18 cellular contexts compared by ENCODE assay signal in the genomic region with DNA sequence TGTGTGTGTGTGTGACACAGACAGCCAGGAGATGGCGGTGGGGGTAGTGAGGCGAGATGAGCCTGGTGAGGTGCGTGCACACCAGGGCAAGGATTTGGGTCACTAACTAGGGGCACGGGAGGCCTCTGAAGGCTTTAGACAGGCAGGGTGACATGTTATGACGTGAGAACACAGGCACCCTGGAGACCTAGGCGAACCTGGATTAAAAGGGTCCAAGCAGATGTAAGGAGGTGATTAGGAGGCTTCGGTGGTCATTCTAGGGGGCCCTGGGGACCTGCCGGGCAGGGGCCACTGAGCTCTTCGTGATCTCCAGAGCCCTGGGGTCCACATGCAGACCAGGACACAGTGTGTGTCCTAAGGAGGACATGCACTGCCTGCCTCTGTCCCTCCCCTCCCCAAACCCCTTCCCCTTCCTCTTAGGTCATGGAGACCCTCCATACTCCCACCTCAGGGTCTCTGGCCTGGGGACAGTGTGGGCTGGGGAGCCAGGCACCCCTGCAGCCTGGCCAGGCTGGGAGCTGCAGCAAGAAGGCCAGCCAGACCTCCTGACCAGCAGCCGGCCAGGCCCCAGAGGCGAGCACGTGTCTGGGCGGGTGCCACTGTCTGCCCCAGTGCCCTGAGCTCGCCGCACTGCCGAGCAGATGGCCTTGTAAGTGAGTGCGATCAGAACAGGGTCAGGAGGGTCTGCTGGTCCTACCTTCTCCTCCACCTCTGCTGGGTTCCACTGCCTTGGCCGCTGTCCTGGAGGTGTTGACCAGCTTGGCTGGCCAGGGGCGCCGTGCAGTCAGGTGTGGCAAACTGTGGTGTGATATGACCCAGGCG. TPM values are rescaled to one million over a fixed set of nuclear protein-coding genes. Genes with fewer than 3 reads are reported as not detected.
"Had no signal": no experiment of that assay in that cellular context is flagged by ENCODE, and none has a peak within 500 bp of the region (broad histone marks: within the 10 kb centered on the region; RNA-seq: fewer than 3 reads in every experiment).

No MANE protein-coding gene starts in this region.

- H3K4me3 ChIP-seq: heart right ventricle, left ventricle myocardium inferior had no signal

- ATAC-seq: activated CD8-positive, alpha-beta T cell treated with anti-CD3 and anti-CD28 coated beads for 36 hours; activated naive CD8-positive, alpha-beta T cell treated with anti-CD3 and anti-CD28 coated beads, Interleukin-2, amount 50 U/mL, for 24 hours had no signal

- H3K27ac Mint-ChIP-seq: activated CD8-positive, alpha-beta T cell treated with anti-CD3 and anti-CD28 coated beads for 36 hours; activated naive CD8-positive, alpha-beta T cell treated with anti-CD3 and anti-CD28 coated beads, Interleukin-2, amount 50 U/mL, for 24 hours; activated T-helper 1 cell treated with anti-CD3 and anti-CD28 coated beads, Interleukin-12 subunit alpha, Interleukin-12 subunit beta, Interleukin-2, Interleukin-4 antibody, amounts not matched to agents 30 ng/mL and 10 ng/mL and 1 ng/mL, durations not matched to agents 14 hours and 24 hours and 36 hours had no signal

- H3K9me3 Mint-ChIP-seq: activated CD8-positive, alpha-beta T cell treated with anti-CD3 and anti-CD28 coated beads for 36 hours; activated naive CD8-positive, alpha-beta T cell treated with anti-CD3 and anti-CD28 coated beads, Interleukin-2, amount 50 U/mL, for 24 hours; activated T-helper 1 cell treated with anti-CD3 and anti-CD28 coated beads, Interleukin-12 subunit alpha, Interleukin-12 subunit beta, Interleukin-2, Interleukin-4 antibody, amounts not matched to agents 30 ng/mL and 10 ng/mL and 1 ng/mL, durations not matched to agents 14 hours and 24 hours and 36 hours had no signal

- DNase-seq: activated CD4-positive, alpha-beta T cell treated with anti-CD3 and anti-CD28 coated beads for 4 hours; activated CD8-positive, alpha-beta memory T cell treated with anti-CD3 and anti-CD28 coated beads, Interleukin-2, amount 50 U/mL, for 4 hours; activated CD8-positive, alpha-beta T cell treated with anti-CD3 and anti-CD28 coated beads for 36 hours; activated naive CD4-positive, alpha-beta T cell treated with Interleukin-2 at 50 U/mL for 16 hours; activated naive CD8-positive, alpha-beta T cell treated with anti-CD3 and anti-CD28 coated beads, Interleukin-2, amount 50 U/mL, for 24 hours; effector CD4-positive, alpha-beta T cell; heart right ventricle; left ventricle myocardium inferior; mesenchymal stem cell; stimulated activated CD4-positive, alpha-beta T cell treated with anti-CD3 and anti-CD28 coated beads, Interleukin-1b, Interleukin-23, amount 100 ng/mL, for 48 hours; stimulated activated naive CD4-positive, alpha-beta T cell; T-helper 1 cell had no signal

- H3K4me1 Mint-ChIP-seq: activated naive CD8-positive, alpha-beta T cell treated with anti-CD3 and anti-CD28 coated beads, Interleukin-2, amount 50 U/mL, for 24 hours; neural crest cell had no signal

- H3K4me1 ChIP-seq: heart right ventricle, left ventricle myocardium inferior had no signal

- H3K27ac ChIP-seq: heart right ventricle, left ventricle myocardium inferior, VCaP had no signal

- H3K36me3 ChIP-seq: heart right ventricle, left ventricle myocardium inferior had no signal

- H3K4me3 Mint-ChIP-seq: activated CD8-positive, alpha-beta T cell treated with anti-CD3 and anti-CD28 coated beads for 36 hours; activated naive CD8-positive, alpha-beta T cell treated with anti-CD3 and anti-CD28 coated beads, Interleukin-2, amount 50 U/mL, for 24 hours; activated T-helper 1 cell treated with anti-CD3 and anti-CD28 coated beads, Interleukin-12 subunit alpha, Interleukin-12 subunit beta, Interleukin-2, Interleukin-4 antibody, amounts not matched to agents 30 ng/mL and 10 ng/mL and 1 ng/mL, durations not matched to agents 14 hours and 24 hours and 36 hours; neural crest cell had no signal

RNA-seq across cellular contexts. Expression of gene CACNG2, which starts 40.2 kb away (rescaled TPM):
- total RNA-seq: activated CD8-positive, alpha-beta T cell treated with anti-CD3 and anti-CD28 coated beads for 36 hours; activated T-helper 1 cell treated with anti-CD3 and anti-CD28 coated beads, Interleukin-12 subunit alpha, Interleukin-12 subunit beta, Interleukin-2, Interleukin-4 antibody, amounts not matched to agents 30 ng/mL and 10 ng/mL and 1 ng/mL, durations not matched to agents 14 hours and 24 hours and 36 hours; astrocyte; fibroblast of lung; heart right ventricle; left ventricle myocardium inferior; ureter had no signal
- polyA plus RNA-seq: fibroblast of lung, heart right ventricle had no signal
